16 cellular contexts compared by ENCODE assay signal in the genomic region with DNA sequence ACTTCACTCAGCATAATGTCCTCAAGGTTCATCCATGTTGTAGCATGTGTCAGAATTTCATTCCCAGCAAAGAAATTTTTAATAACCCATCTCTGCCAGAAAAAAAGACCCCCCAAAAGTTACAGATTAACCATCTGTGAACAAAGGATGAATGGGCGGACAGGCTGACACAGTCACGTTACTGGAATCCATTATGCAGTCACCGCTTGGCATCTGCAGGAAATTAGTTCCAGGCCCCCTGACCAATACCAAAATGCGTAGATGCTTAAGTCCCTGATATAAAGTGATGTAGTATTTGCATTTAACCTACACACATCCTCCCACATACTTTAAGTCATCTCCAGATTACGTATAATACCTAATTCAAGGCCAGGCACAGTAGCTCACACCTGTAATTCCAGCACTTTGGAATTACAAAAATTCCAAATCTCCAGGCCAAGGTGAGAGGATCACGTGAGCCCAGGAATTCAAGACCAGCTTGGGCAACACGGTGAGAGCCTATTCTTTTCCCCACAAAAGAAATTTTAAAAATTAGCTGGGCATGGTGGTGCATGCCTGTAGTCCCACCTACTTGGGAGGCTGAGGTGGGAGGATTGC. TPM values are rescaled to one million over a fixed set of nuclear protein-coding genes. Genes with fewer than 3 reads are reported as not detected.
DNase-seq lines count a peak whose midpoint lies in the region; ATAC-seq and TF ChIP-seq lines count a peak whose summit lies in the region.
"Had no signal": no experiment of that assay in that cellular context is flagged by ENCODE, and none has a peak within 500 bp of the region (broad histone marks: within the 10 kb centered on the region; RNA-seq: fewer than 3 reads in every experiment).

No MANE protein-coding gene starts in this region.

- no peaks in the 10 kb centered on the region for H3K36me3 ChIP-seq in adipocyte (ENCODE audit: control insufficient read depth, insufficient read depth, low read length, severe bottlenecking)
- H3K36me3 ChIP-seq: HAP-1, heart left ventricle had no signal

- no peak for TF ChIP-seq CTCF in glutamatergic neuron (IDR thresholded peaks at IDR 0.05; ENCODE audit: partially characterized antibody, unreplicated experiment)
- TF ChIP-seq CTCF in type B pancreatic cell (conservative IDR thresholded peaks at IDR 0.05): no peak

- H3K4me3 Mint-ChIP-seq in activated naive CD4-positive, alpha-beta T cell treated with anti-CD3 and anti-CD28 coated beads, Interleukin-2, amount 50 U/mL, for 24 hours: peak overlapping the region; percentile 19
- peak overlapping the region; percentile 74 for H3K4me3 Mint-ChIP-seq in glutamatergic neuron (ENCODE audit: unreplicated experiment)
- H3K4me3 Mint-ChIP-seq in type B pancreatic cell: peak overlapping the region; percentile 73
- H3K4me3 Mint-ChIP-seq: activated naive CD8-positive, alpha-beta T cell treated with anti-CD3 and anti-CD28 coated beads for 36 hours had no signal

- H3K27me3 Mint-ChIP-seq in activated naive CD4-positive, alpha-beta T cell treated with anti-CD3 and anti-CD28 coated beads, Interleukin-2, amount 50 U/mL, for 24 hours: peaks cover 24% of the 10 kb centered on the region
- peaks cover 6% of the 10 kb centered on the region for H3K27me3 Mint-ChIP-seq in glutamatergic neuron (ENCODE audit: unreplicated experiment)
- H3K27me3 Mint-ChIP-seq in type B pancreatic cell: peaks cover 15% of the 10 kb centered on the region

- peaks cover 14% of the 10 kb centered on the region for H3K4me1 Mint-ChIP-seq in activated naive CD4-positive, alpha-beta T cell treated with anti-CD3 and anti-CD28 coated beads, Interleukin-2, amount 50 U/mL, for 24 hours
- H3K4me1 Mint-ChIP-seq in glutamatergic neuron (ENCODE audit: low read depth, unreplicated experiment) (no peaks in the 10 kb centered on the region), type B pancreatic cell (ENCODE audit: unreplicated experiment) (peaks cover 12% of the 10 kb centered on the region)

- no peaks in the 10 kb centered on the region for H3K36me3 Mint-ChIP-seq in activated naive CD4-positive, alpha-beta T cell treated with anti-CD3 and anti-CD28 coated beads, Interleukin-2, amount 50 U/mL, for 24 hours
- H3K36me3 Mint-ChIP-seq in glutamatergic neuron (ENCODE audit: unreplicated experiment) (no peaks in the 10 kb centered on the region), type B pancreatic cell (no peaks in the 10 kb centered on the region)
- H3K36me3 Mint-ChIP-seq: activated naive CD8-positive, alpha-beta T cell treated with anti-CD3 and anti-CD28 coated beads for 36 hours had no signal

- intact Hi-C loops in left colon (cut with DNase I, micrococcal nuclease): no loop called here

- H3K9me3 ChIP-seq in adipocyte (ENCODE audit: control insufficient read depth, low read length): no peaks in the 10 kb centered on the region
- H3K9me3 ChIP-seq: HAP-1, heart left ventricle had no signal

- no peak overlapping the region for H3K27ac Mint-ChIP-seq in activated naive CD4-positive, alpha-beta T cell treated with anti-CD3 and anti-CD28 coated beads, Interleukin-2, amount 50 U/mL, for 24 hours
- no peak overlapping the region for H3K27ac Mint-ChIP-seq in glutamatergic neuron (ENCODE audit: unreplicated experiment)
- peak overlapping the region; percentile 15 for H3K27ac Mint-ChIP-seq in type B pancreatic cell
- H3K27ac Mint-ChIP-seq: activated naive CD8-positive, alpha-beta T cell treated with anti-CD3 and anti-CD28 coated beads for 36 hours; IgD-negative memory B cell had no signal

- H3K4me1 ChIP-seq in adipocyte (ENCODE audit: control insufficient read depth, insufficient read depth, low read length): no peaks in the 10 kb centered on the region
- H3K4me1 ChIP-seq: HAP-1 had no signal

- ATAC-seq in left colon (no peak), GM18511 (IDR thresholded peaks at IDR 0.05; ENCODE audit: unreplicated experiment) (no peak)
- ATAC-seq: heart left ventricle had no signal

- no peak for DNase-seq in activated naive CD4-positive, alpha-beta T cell treated with Interleukin-2 at 50 U/mL for 16 hours
- DNase-seq in adipocyte (ENCODE audit: low read depth): peak; percentile 64
- no peak for DNase-seq in glutamatergic neuron
- no peak for DNase-seq in type B pancreatic cell (ENCODE audit: extremely low spot score, unreplicated experiment)
- no peak for DNase-seq in left colon
- no peak for DNase-seq in erythroblast (lab: John Stamatoyannopoulos, UW)
- DNase-seq: activated CD4-positive, CD25-positive, alpha-beta regulatory T cell treated with anti-CD3 and anti-CD28 coated beads, Interleukin-2, amount 50 U/mL, for 72 hours; activated CD8-positive, alpha-beta memory T cell treated with anti-CD3 and anti-CD28 coated beads, Interleukin-2, amount 50 U/mL, for 48 hours; activated naive CD8-positive, alpha-beta T cell treated with anti-CD3 and anti-CD28 coated beads for 36 hours; heart left ventricle; kidney glomerular epithelial cell; NCI-H82 had no signal

- H3K4me3 ChIP-seq in adipocyte (ENCODE audit: low read length): no peak overlapping the region
- H3K4me3 ChIP-seq: HAP-1, heart left ventricle had no signal

- no peaks in the 10 kb centered on the region for H3K9me3 Mint-ChIP-seq in activated naive CD4-positive, alpha-beta T cell treated with anti-CD3 and anti-CD28 coated beads, Interleukin-2, amount 50 U/mL, for 24 hours
- H3K9me3 Mint-ChIP-seq in glutamatergic neuron (ENCODE audit: unreplicated experiment) (no peaks in the 10 kb centered on the region), type B pancreatic cell (no peaks in the 10 kb centered on the region)
- H3K9me3 Mint-ChIP-seq: activated naive CD8-positive, alpha-beta T cell treated with anti-CD3 and anti-CD28 coated beads for 36 hours; IgD-negative memory B cell had no signal

- no peak for TF ChIP-seq POLR2A in erythroblast (IDR thresholded peaks at IDR 0.05; ENCODE audit: low read length)

- peaks cover 9% of the 10 kb centered on the region for H3K27me3 ChIP-seq in adipocyte (replicated peaks; ENCODE audit: control insufficient read depth, insufficient read depth, low read length)

- H3K9ac ChIP-seq in adipocyte (ENCODE audit: low read length): no peak overlapping the region

RNA-seq across cellular contexts. Expression of gene SLC12A8, which starts 1.5 kb away (rescaled TPM):
- 2.4 TPM for total RNA-seq in glutamatergic neuron (ENCODE audit: unreplicated experiment)
- 6.8 and 13.8 TPM in 2 replicates for total RNA-seq in type B pancreatic cell (ENCODE audit: low replicate concordance)
- 10 to 100 TPM; 18.4 to 23.7 TPM for total RNA-seq in left colon

Comparison
In these comparisons a context has a peak if more than half of its experiments do, and no peak if none do; other contexts are left out.
1. H3K4me3 Mint-ChIP-seq: peak in every context shown above with its lines; median percentile 74 in glutamatergic neuron; 73 in type B pancreatic cell; 19 in activated naive CD4-positive, alpha-beta T cell treated with anti-CD3 and anti-CD28 coated beads, Interleukin-2, amount 50 U/mL, for 24 hours.